ENCODE assay signal across 9 cellular contexts in genomic region chr21:45615145-45615711, GRCh38. TPM values are rescaled to one million over a fixed set of nuclear protein-coding genes. Genes with fewer than 3 reads are reported as not detected.
DNase-seq lines count a peak whose midpoint lies in the region; ATAC-seq and TF ChIP-seq lines count a peak whose summit lies in the region.
"Had no signal": no experiment of that assay in that cellular context is flagged by ENCODE, and none has a peak within 500 bp of the region (broad histone marks: within the 10 kb centered on the region; RNA-seq: fewer than 3 reads in every experiment).

No MANE protein-coding gene starts in this region.

- no peaks in the 10 kb centered on the region for H3K9me3 Mint-ChIP-seq in immature natural killer cell

- in situ Hi-C loops in gastrocnemius medialis (cut with MboI; ENCODE audit: low sequenced_read_pairs in 4 of 4): no loop called here

- H4K20me1 ChIP-seq in BLaER1: no peaks in the 10 kb centered on the region

- H3K27me3 ChIP-seq in BLaER1 (no peaks in the 10 kb centered on the region), gastrocnemius medialis (peaks cover 31 to 67% (median 67%) of the 10 kb centered on the region in 3 donors)

- peaks cover 38% of the 10 kb centered on the region for H3K4me1 ChIP-seq in BLaER1
- H3K4me1 ChIP-seq in gastrocnemius medialis: no peaks in the 10 kb centered on the region

- H3K27me3 Mint-ChIP-seq in immature natural killer cell (ENCODE audit: low read depth in 3 of 3): peaks cover 2 to 17% (median 12%) of the 10 kb centered on the region in 3 donors

- peaks cover 22 to 24% of the 10 kb centered on the region in 2 donors for H3K4me1 Mint-ChIP-seq in immature natural killer cell

- TF ChIP-seq POLR2A in gastrocnemius medialis (IDR thresholded peaks at IDR 0.05): no peak

- peak overlapping the region; percentile 80 for H3K4me2 ChIP-seq in BLaER1

- intact Hi-C loops in gastrocnemius medialis (cut with DNase I; ENCODE audit: low total_unique reads): no loop called here

- peak overlapping the region; percentile 76 to 91 (median 83) for H3K4me3 Mint-ChIP-seq in immature natural killer cell
- H3K4me3 Mint-ChIP-seq: brain had no signal

- H3K27ac Mint-ChIP-seq in immature natural killer cell: peak overlapping the region; percentile 90 to 99 (median 94)

- H3K4me3 ChIP-seq in BLaER1: peak overlapping the region; percentile 31; the same call in 1 of the 2 replicates
- H3K4me3 ChIP-seq in gastrocnemius medialis: no peak overlapping the region

- TF ChIP-seq CTCF in gastrocnemius medialis (IDR thresholded peaks at IDR 0.05 in 4 of 5, conservative IDR thresholded peaks at IDR 0.05 in 1 of 5): no peak

- no peak overlapping the region for H3K9ac ChIP-seq in BLaER1

- H3K36me3 Mint-ChIP-seq in immature natural killer cell: no peaks in the 10 kb centered on the region
- H3K36me3 Mint-ChIP-seq: brain had no signal

- no peaks in the 10 kb centered on the region for H3K36me3 ChIP-seq in BLaER1
- no peaks in the 10 kb centered on the region for H3K36me3 ChIP-seq in gastrocnemius medialis

- no peak overlapping the region for H3K27ac ChIP-seq in BLaER1
- H3K27ac ChIP-seq in gastrocnemius medialis: no peak overlapping the region

- ATAC-seq in HG03565 (IDR thresholded peaks at IDR 0.05; ENCODE audit: unreplicated experiment) (peak; percentile 67), gastrocnemius medialis (no peak), HG03457 (IDR thresholded peaks at IDR 0.05; ENCODE audit: unreplicated experiment) (no peak), HG02938 (IDR thresholded peaks at IDR 0.05; ENCODE audit: unreplicated experiment) (no peak)

- peak; percentile 74 to 83 for DNase-seq in activated CD8-positive, alpha-beta memory T cell treated with anti-CD3 and anti-CD28 coated beads for 4 hours (ENCODE audit: low read depth in 2 of 2)
- DNase-seq in immature natural killer cell (peak; percentile 80 to 89 (median 80)), gastrocnemius medialis (no peak)
- peak; percentile 69 for DNase-seq in stimulated activated CD8-positive, alpha-beta memory T cell treated with anti-CD3 and anti-CD28 coated beads, Interleukin-4, amount 100 ng/mL, for 24 hours (ENCODE audit: low read depth)

- peaks cover 10% of the 10 kb centered on the region for H3K9me3 ChIP-seq in BLaER1
- H3K9me3 ChIP-seq in gastrocnemius medialis: no peaks in the 10 kb centered on the region

RNA-seq across cellular contexts. Expression of gene PCBP3, which starts 28.3 kb away (rescaled TPM):
- under 1 TPM in 2 of 3 donors, not detected in 1; 0.27 to 0.71 TPM for polyA plus RNA-seq in immature natural killer cell
- total RNA-seq in gastrocnemius medialis: under 1 TPM in 2 of 4 donors, not detected in 2; 0.13 to 0.26 TPM

Comparison
In these comparisons a context has a peak if more than half of its experiments do, and no peak if none do; other contexts are left out.
1. DNase-seq: peak in activated CD8-positive, alpha-beta memory T cell treated with anti-CD3 and anti-CD28 coated beads for 4 hours (2 of 2), immature natural killer cell (3 of 3) and stimulated activated CD8-positive, alpha-beta memory T cell treated with anti-CD3 and anti-CD28 coated beads, Interleukin-4, amount 100 ng/mL, for 24 hours (single experiment); none in gastrocnemius medialis (0 of 2).